In genomic region chr1:35717911-35718476, GRCh38 we compare ENCODE assay signal across 8 cellular contexts. TPM values are rescaled to one million over a fixed set of nuclear protein-coding genes. Genes with fewer than 3 reads are reported as not detected.
DNase-seq lines count a peak whose midpoint lies in the region; ATAC-seq and TF ChIP-seq lines count a peak whose summit lies in the region.

No MANE protein-coding gene starts in this region.

- H3K27me3 ChIP-seq in Loucy (ENCODE audit: insufficient read depth, low read length, poor library complexity, severe bottlenecking) (no peaks in the 10 kb centered on the region), osteoblast (ENCODE audit: insufficient read depth, low read length) (no peaks in the 10 kb centered on the region)

- H2AFZ ChIP-seq in Loucy (ENCODE audit: low read length): peak overlapping the region; percentile 94
- peak overlapping the region; percentile 99 for H2AFZ ChIP-seq in osteoblast (ENCODE audit: low read length)

- H3K4me2 ChIP-seq in Loucy (ENCODE audit: low read depth, low read length, poor library complexity, severe bottlenecking): peak overlapping the region; percentile 75
- peak overlapping the region; percentile 94 for H3K4me2 ChIP-seq in osteoblast (ENCODE audit: insufficient read depth, low read length)

- no peaks in the 10 kb centered on the region for H3K9me2 ChIP-seq in Loucy (replicated peaks; ENCODE audit: low read depth, low read length)

- no peak for ATAC-seq in activated T-helper 17 cell treated with anti-CD3 and anti-CD28 coated beads, Interleukin-2, amount 50 U/mL, for 72 hours (replicated peaks)
- ATAC-seq in HG02678 (IDR thresholded peaks at IDR 0.05; ENCODE audit: unreplicated experiment): no peak
- no peak for ATAC-seq in GM19324 (IDR thresholded peaks at IDR 0.05; ENCODE audit: low FRiP score, unreplicated experiment)
- ATAC-seq in GM18519 (IDR thresholded peaks at IDR 0.05; ENCODE audit: low FRiP score, unreplicated experiment): no peak

- H4K20me1 ChIP-seq in Loucy (ENCODE audit: insufficient read depth, low read length, poor library complexity, severe bottlenecking) (no peaks in the 10 kb centered on the region), osteoblast (ENCODE audit: insufficient read depth, low read length) (peaks cover 42% of the 10 kb centered on the region)

- H3K4me1 ChIP-seq in ES-I3 (ENCODE audit: insufficient read depth, low read length): 0 out of 2 replicates have a peak, but pooled peaks cover 5% of the 10 kb centered on the region
- H3K4me1 ChIP-seq in Loucy (ENCODE audit: insufficient read depth, low read length, poor library complexity, severe bottlenecking): peaks cover 21% of the 10 kb centered on the region
- peaks cover 19% of the 10 kb centered on the region for H3K4me1 ChIP-seq in osteoblast (ENCODE audit: insufficient read depth, low read length)

- H3K4me1 Mint-ChIP-seq in activated T-helper 17 cell treated with anti-CD3 and anti-CD28 coated beads, Interleukin-2, amount 50 U/mL, for 72 hours: peaks cover 39% of the 10 kb centered on the region

- TF ChIP-seq CTCF in Loucy (conservative IDR thresholded peaks at IDR 0.05; ENCODE audit: low read length): no peak
- no peak for TF ChIP-seq CTCF in osteoblast (IDR thresholded peaks at IDR 0.05; ENCODE audit: extremely low read depth, low read depth, low read length)

- H3K9me3 ChIP-seq in ES-I3 (ENCODE audit: control insufficient read depth, insufficient read depth, low read length) (no peaks in the 10 kb centered on the region), Loucy (ENCODE audit: insufficient read depth, low read depth, low read length) (no peaks in the 10 kb centered on the region), osteoblast (ENCODE audit: low read depth, low read length) (no peaks in the 10 kb centered on the region)

- DNase-seq in head of caudate nucleus: peak in 41 of 42 donors; percentile 28 to 88 (median 68)
- peak; percentile 95 for DNase-seq in osteoblast (ENCODE audit: insufficient read length, low spot score, missing footprints)

- H3K9me3 Mint-ChIP-seq in activated T-helper 17 cell treated with anti-CD3 and anti-CD28 coated beads, Interleukin-2, amount 50 U/mL, for 72 hours: no peaks in the 10 kb centered on the region

- H3K36me3 ChIP-seq in ES-I3 (ENCODE audit: insufficient read depth, low read length) (no peaks in the 10 kb centered on the region), Loucy (ENCODE audit: insufficient read depth, low read length) (no peaks in the 10 kb centered on the region), osteoblast (ENCODE audit: insufficient read depth, low read length) (peaks cover 21% of the 10 kb centered on the region)

- peak overlapping the region; percentile 80 for H3K4me3 Mint-ChIP-seq in activated T-helper 17 cell treated with anti-CD3 and anti-CD28 coated beads, Interleukin-2, amount 50 U/mL, for 72 hours

- H3K27ac Mint-ChIP-seq in activated T-helper 17 cell treated with anti-CD3 and anti-CD28 coated beads, Interleukin-2, amount 50 U/mL, for 72 hours: peak overlapping the region; percentile 70

- H3F3A ChIP-seq in Loucy (ENCODE audit: low read depth): no peaks in the 10 kb centered on the region

- H3K27ac ChIP-seq in osteoblast (ENCODE audit: low read depth, low read length): peak overlapping the region; percentile 76

- 0 out of 2 replicates have a peak, but pooled peaks cover 7% of the 10 kb centered on the region for H3K79me2 ChIP-seq in Loucy (ENCODE audit: insufficient read depth, low read length)
- H3K79me2 ChIP-seq in osteoblast (ENCODE audit: insufficient read depth, low read length): peaks cover 53% of the 10 kb centered on the region

- H3K36me3 Mint-ChIP-seq in activated T-helper 17 cell treated with anti-CD3 and anti-CD28 coated beads, Interleukin-2, amount 50 U/mL, for 72 hours (ENCODE audit: low read depth): peaks cover 30% of the 10 kb centered on the region

- H3K9ac ChIP-seq in ES-I3 (ENCODE audit: low read depth, low read length) (peak overlapping the region; percentile 75), Loucy (ENCODE audit: low read depth, low read length, poor library complexity, severe bottlenecking) (peak overlapping the region; percentile 76)

- no peaks in the 10 kb centered on the region for H3K27me3 Mint-ChIP-seq in activated T-helper 17 cell treated with anti-CD3 and anti-CD28 coated beads, Interleukin-2, amount 50 U/mL, for 72 hours

- intact Hi-C loops in head of caudate nucleus (cut with DNase I): loop anchor here (5.0 to 10.0 kb wide), 2 partner anchors 73 to 151 kb away; partner anchors contain the start of gene PSMB2

- H3K4me3 ChIP-seq in Loucy (ENCODE audit: low read length, poor library complexity, severe bottlenecking) (peak overlapping the region; percentile 69), osteoblast (ENCODE audit: insufficient read depth, low read length) (peak overlapping the region; percentile 94)

RNA-seq across cellular contexts. Expression of gene C1orf216, which starts 0.7 kb away (rescaled TPM):
- 10 to 100 TPM; 11.5 to 21.1 TPM for total RNA-seq in activated T-helper 17 cell treated with anti-CD3 and anti-CD28 coated beads, Interleukin-2, amount 50 U/mL, for 72 hours
- 25.3 and 26.8 TPM in 2 replicates for total RNA-seq in osteoblast

RNA-seq across cellular contexts. Expression of gene CLSPN, which starts 51.8 kb away (rescaled TPM):
- 10 to 100 TPM; 27.2 to 70.7 TPM for total RNA-seq in activated T-helper 17 cell treated with anti-CD3 and anti-CD28 coated beads, Interleukin-2, amount 50 U/mL, for 72 hours
- total RNA-seq in osteoblast: 1.8 and 2.9 TPM in 2 replicates
